ENCODE assay signal across 25 cellular contexts in genomic region chr13:48583859-48584311, GRCh38. TPM values are rescaled to one million over a fixed set of nuclear protein-coding genes. Genes with fewer than 3 reads are reported as not detected.
DNase-seq lines count a peak whose midpoint lies in the region; ATAC-seq, FAIRE-seq and TF ChIP-seq lines count a peak whose summit lies in the region.
"Had no signal": no experiment of that assay in that cellular context is flagged by ENCODE, and none has a peak within 500 bp of the region (broad histone marks: within the 10 kb centered on the region; RNA-seq: fewer than 3 reads in every experiment).

No MANE protein-coding gene starts in this region.

- DNase-seq in left ventricle myocardium inferior = no peak
- no peak for DNase-seq in heart left ventricle
- DNase-seq in PC-3 = peak; percentile 65
- DNase-seq in endothelial cell of umbilical vein (ENCODE audit: low read depth, low spot score) = peak; percentile 64
- DNase-seq in tibial nerve (ENCODE audit: low spot score in 2 of 2) = no peak
- no peak for DNase-seq in CD1c-positive myeloid dendritic cell (ENCODE audit: extremely low spot score)
- DNase-seq: EL, GF-D8, GOT3, HCEC 1CT, IMR-90, MM.1S, NCI-H1048, NCI-H1417 treated with DMSO at 0.1 percent for 48 hours, NCI-H187, NCI-H446, NCI-H526, SHP77 treated with DMSO at 0.1 percent for 48 hours had no signal

- H3K9ac ChIP-seq in PC-3 (ENCODE audit: low read length) (no peak overlapping the region), endothelial cell of umbilical vein (replicated peaks; ENCODE audit: extremely low read depth, insufficient read depth, low read length) (no peak overlapping the region)
- H3K9ac ChIP-seq: KMS-11 had no signal

- H3K27me3 ChIP-seq in left ventricle myocardium inferior (ENCODE audit: low read depth) (no peaks in the 10 kb centered on the region), heart left ventricle (no peaks in the 10 kb centered on the region), PC-3 (ENCODE audit: low read length) (no peaks in the 10 kb centered on the region), endothelial cell of umbilical vein (ENCODE audit: control insufficient read depth in 2 of 2, insufficient read depth in 2 of 2, low read length in 2 of 2) (peaks cover 0 to 4% of the 10 kb centered on the region in 2 experiments), tibial nerve (no peaks in the 10 kb centered on the region), gastroesophageal sphincter (no peaks in the 10 kb centered on the region)

- intact Hi-C loops in left ventricle myocardium inferior (cut with micrococcal nuclease) = loop anchor here (5.0 to 10.0 kb wide), 2 partner anchors 252 to 469 kb away; no protein-coding TSS in a partner anchor
- intact Hi-C loops in heart left ventricle (cut with DNase I) = loop anchor here (2.0 to 10.0 kb wide), 7 partner anchors 149 to 489 kb away; partner anchors contain the start of genes ITM2B (in 2 of the 10) and MED4 (in 2 of the 10)
- intact Hi-C loops in PC-3 (cut with micrococcal nuclease) = loop anchor here (2.0 to 10.0 kb wide), 3 partner anchors 183 to 457 kb away; partner anchors contain the start of gene ITM2B
- intact Hi-C loops in endothelial cell of umbilical vein (cut with micrococcal nuclease) = loop anchor here (5.0 kb wide), 2 partner anchors 352 to 457 kb away; partner anchors contain the start of gene ITM2B

- H3K79me2 ChIP-seq in PC-3 (ENCODE audit: low read length) (no peaks in the 10 kb centered on the region), endothelial cell of umbilical vein (ENCODE audit: control insufficient read depth, insufficient read depth, low read length) (no peaks in the 10 kb centered on the region)

- no peak for ATAC-seq in heart left ventricle
- ATAC-seq in PC-3 = peak; percentile 50
- ATAC-seq in HG03175 (IDR thresholded peaks at IDR 0.05; ENCODE audit: unreplicated experiment) = no peak
- no peak for ATAC-seq in gastroesophageal sphincter

- peaks cover 53% of the 10 kb centered on the region for H3K4me1 ChIP-seq in left ventricle myocardium inferior
- peaks cover 0 to 56% (median 41%) of the 10 kb centered on the region in 12 donors for H3K4me1 ChIP-seq in heart left ventricle
- peaks cover 30% of the 10 kb centered on the region for H3K4me1 ChIP-seq in PC-3 (ENCODE audit: insufficient read depth, low read length)
- H3K4me1 ChIP-seq in endothelial cell of umbilical vein (ENCODE audit: control insufficient read depth, extremely low read depth, insufficient read depth, low read length) = peaks cover 32% of the 10 kb centered on the region
- H3K4me1 ChIP-seq in tibial nerve = peaks cover 0 to 78% (median 33%) of the 10 kb centered on the region in 4 donors
- H3K4me1 ChIP-seq in gastroesophageal sphincter = peaks cover 0 to 51% (median 18%) of the 10 kb centered on the region in 3 donors

- peak overlapping the region; percentile 25 for H3K4me2 ChIP-seq in PC-3 (ENCODE audit: low read length)
- H3K4me2 ChIP-seq in endothelial cell of umbilical vein (ENCODE audit: insufficient read depth, low read length) = no peak overlapping the region
- H3K4me2 ChIP-seq: KMS-11 had no signal

- no peak for TF ChIP-seq EP300 in tibial nerve (IDR thresholded peaks at IDR 0.05)
- no peak for TF ChIP-seq EP300 in gastroesophageal sphincter (IDR thresholded peaks at IDR 0.05)

- H3K9me3 ChIP-seq in left ventricle myocardium inferior (replicated peaks) (peaks cover 7% of the 10 kb centered on the region), heart left ventricle (no peaks in the 10 kb centered on the region), PC-3 (ENCODE audit: low read length) (no peaks in the 10 kb centered on the region), endothelial cell of umbilical vein (replicated peaks; ENCODE audit: control insufficient read depth, insufficient read depth, low read length) (no peaks in the 10 kb centered on the region), tibial nerve (peaks cover 0 to 3% (median 0%) of the 10 kb centered on the region in 4 donors), gastroesophageal sphincter (no peaks in the 10 kb centered on the region)

- POLR2A ChIA-PET in PC-3 (lab: Charles Lee; ENCODE audit: unreplicated experiment) = no interaction called here
- POLR2A ChIA-PET in endothelial cell of umbilical vein (lab: Charles Lee) = no interaction called here

- dilution Hi-C loops in endothelial cell of umbilical vein (cut with MboI; ENCODE audit: extremely low pct_ligation_motif_present, low sequenced_read_pairs) = no loop called here

- TF ChIP-seq CTCF in left ventricle myocardium inferior (IDR thresholded peaks at IDR 0.05; ENCODE audit: borderline replicate concordance) = no peak
- no peak for TF ChIP-seq CTCF in heart left ventricle (IDR thresholded peaks at IDR 0.05)
- no peak for TF ChIP-seq CTCF in PC-3 (conservative IDR thresholded peaks at IDR 0.05; ENCODE audit: low read depth, low read length)
- TF ChIP-seq CTCF in endothelial cell of umbilical vein (IDR thresholded peaks at IDR 0.05; ENCODE audit: extremely low read depth in 1 of 2, insufficient read depth in 1 of 2, low read depth in 1 of 2, low read length in 2 of 2) = no peak
- TF ChIP-seq CTCF in tibial nerve (IDR thresholded peaks at IDR 0.05) = no peak
- TF ChIP-seq CTCF in gastroesophageal sphincter (IDR thresholded peaks at IDR 0.05) = no peak

- TF ChIP-seq POLR2A in heart left ventricle (IDR thresholded peaks at IDR 0.05) (no peak), endothelial cell of umbilical vein (IDR thresholded peaks at IDR 0.05; ENCODE audit: low read depth, low read length) (no peak), tibial nerve (IDR thresholded peaks at IDR 0.05) (no peak), gastroesophageal sphincter (IDR thresholded peaks at IDR 0.05) (no peak)

- CTCF ChIA-PET in PC-3 (lab: Charles Lee) = interaction anchor here (0.7 kb wide), 1 partner anchor 185 kb away, joined by 5 read pairs; no protein-coding TSS in a partner anchor
- CTCF ChIA-PET in endothelial cell of umbilical vein (lab: Charles Lee) = interaction anchor here (0.8 to 8.7 kb wide), 3 partner anchors 10 to 250 kb away, joined by 3 to 393 read pairs (median 3); no protein-coding TSS in a partner anchor

- H3K27ac ChIP-seq in left ventricle myocardium inferior (replicated peaks) (peak overlapping the region; percentile 69), heart left ventricle (peak overlapping the region in 1 of 12 donors; percentile 9), PC-3 (ENCODE audit: low read length) (peak overlapping the region; percentile 87), endothelial cell of umbilical vein (ENCODE audit: insufficient read depth, low read depth, low read length) (no peak overlapping the region), tibial nerve (peak overlapping the region in 3 of 4 donors; percentile 51 to 84 (median 80)), gastroesophageal sphincter (no peak overlapping the region)
- H3K27ac ChIP-seq: C4-2B, KMS-11, RWPE1 had no signal

- no peaks in the 10 kb centered on the region for H3K9me1 ChIP-seq in endothelial cell of umbilical vein (replicated peaks; ENCODE audit: control insufficient read depth, extremely low read depth, insufficient read depth, low read length)

- H3K4me3 ChIP-seq in left ventricle myocardium inferior (no peak overlapping the region), heart left ventricle (no peak overlapping the region), PC-3 (ENCODE audit: low read length) (no peak overlapping the region), endothelial cell of umbilical vein (replicated peaks in 1 of 3; ENCODE audit: insufficient read depth in 1 of 3, low read depth in 1 of 3, low read length in 3 of 3) (no peak overlapping the region), tibial nerve (no peak overlapping the region), gastroesophageal sphincter (no peak overlapping the region)

- H3K9me2 ChIP-seq in PC-3 (replicated peaks; ENCODE audit: low read length) = no peaks in the 10 kb centered on the region

- no peak for FAIRE-seq in endothelial cell of umbilical vein (lab: Jason Lieb, UNC)
- FAIRE-seq: A204.1, HTR-8/SVneo had no signal

- no TSS peak for BruUV-seq in PC-3 (replicated peaks; lab: Mats Ljungman, UMichigan)
- no TSS peak for BruUV-seq in endothelial cell of umbilical vein (replicated peaks; lab: Mats Ljungman, UMichigan)

- H3K36me3 ChIP-seq in left ventricle myocardium inferior = no peaks in the 10 kb centered on the region
- no peaks in the 10 kb centered on the region for H3K36me3 ChIP-seq in heart left ventricle
- H3K36me3 ChIP-seq in PC-3 (ENCODE audit: low read depth, low read length) = no peaks in the 10 kb centered on the region; the same call in 1 of the 2 replicates
- no peaks in the 10 kb centered on the region for H3K36me3 ChIP-seq in endothelial cell of umbilical vein (ENCODE audit: control insufficient read depth in 2 of 2, extremely low read depth in 1 of 2, insufficient read depth in 2 of 2, low read length in 2 of 2)
- H3K36me3 ChIP-seq in tibial nerve = no peaks in the 10 kb centered on the region
- no peaks in the 10 kb centered on the region for H3K36me3 ChIP-seq in gastroesophageal sphincter

- H3F3A ChIP-seq in PC-3 (ENCODE audit: low read length, unreplicated experiment) = no peaks in the 10 kb centered on the region

- H2AFZ ChIP-seq in PC-3 (ENCODE audit: low read length) (no peak overlapping the region), endothelial cell of umbilical vein (ENCODE audit: low read depth, low read length) (no peak overlapping the region)

- H4K20me1 ChIP-seq in PC-3 (ENCODE audit: low read length) (no peaks in the 10 kb centered on the region), endothelial cell of umbilical vein (replicated peaks; ENCODE audit: control insufficient read depth, extremely low read depth, insufficient read depth, low read length) (no peaks in the 10 kb centered on the region)

- 52 to 75% (median 63%) methylated on average over 3 of the region's 3 CpGs for WGBS in heart left ventricle, 4 donors
- WGBS in tibial nerve, 2 donors = 51 to 59% methylated on average over 3 of the region's 3 CpGs
- WGBS in gastroesophageal sphincter (ENCODE audit: low coverage in 1 of 2), 2 donors = 61 to 67% methylated on average over 3 of the region's 3 CpGs

TF ChIP-seq in endothelial cell of umbilical vein, 7 proteins besides CTCF, POLR2A, EP300 and RAD21 (continues in another document):
- TF ChIP-seq MYC (IDR thresholded peaks at IDR 0.05; ENCODE audit: low read depth, low read length) = no peak

RNA-seq across cellular contexts. Expression of gene RCBTB2, which starts 51.0 kb away (rescaled TPM):
- 14.8 TPM for total RNA-seq in left ventricle myocardium inferior
- total RNA-seq in heart left ventricle = 10 to 100 TPM in 6 of 9 donors, 1 to 10 TPM in 3; 5.9 to 16.2 (median 11.8) TPM
- polyA plus RNA-seq in heart left ventricle = 10 to 100 TPM in 1 of 2 donors, 1 to 10 TPM in 1; 6.9 to 11.5 TPM
- 2.1 and 2.5 TPM in 2 replicates for total RNA-seq in PC-3 (2014; rRNA removed)
- total RNA-seq in endothelial cell of umbilical vein = 9.9 and 12.6 TPM in 2 replicates
- 8.6 and 10.7 TPM in 2 replicates for polyA plus RNA-seq in endothelial cell of umbilical vein
- polyA plus RNA-seq in endothelial cell of umbilical vein (2011; cell fraction: cytosol; rRNA removed) = 9.5 and 9.8 TPM in 2 replicates
- 15.4 and 19.8 TPM in 2 replicates for polyA plus RNA-seq in endothelial cell of umbilical vein (2011; cell fraction: nucleus; rRNA removed)
- 7.1 and 8.1 TPM in 2 replicates for polyA plus RNA-seq in endothelial cell of umbilical vein (2012)
- polyA minus RNA-seq in endothelial cell of umbilical vein = 15.1 and 15.9 TPM in 2 replicates
- 1.2 TPM for polyA minus RNA-seq in endothelial cell of umbilical vein (2011; cell fraction: cytosol; rRNA and poly(A)+ RNA removed)
- polyA minus RNA-seq in endothelial cell of umbilical vein (2011; cell fraction: nucleus; rRNA and poly(A)+ RNA removed) = 6.9 and 10.5 TPM in 2 replicates
- 10 to 100 TPM in 1 of 4 donors, 1 to 10 TPM in 3; 7.0 to 10.6 (median 8.5) TPM for total RNA-seq in tibial nerve
- total RNA-seq in gastroesophageal sphincter = 10 to 100 TPM; 14.9 to 26.1 (median 16.7) TPM

Comparison
In these comparisons a context has a peak if more than half of its experiments do, and no peak if none do; other contexts are left out.
1. DNase-seq: peak in PC-3 (single experiment) and endothelial cell of umbilical vein (single experiment); none in left ventricle myocardium inferior (single experiment), heart left ventricle (0 of 5), tibial nerve (0 of 2) and CD1c-positive myeloid dendritic cell (single experiment).
2. H3K27ac ChIP-seq: peak in left ventricle myocardium inferior (single experiment), PC-3 (single experiment) and tibial nerve (3 of 4); none in endothelial cell of umbilical vein (single experiment) and gastroesophageal sphincter (0 of 4).